Comparison of ENCODE assay signal across 1 cellular context in the genomic region with DNA sequence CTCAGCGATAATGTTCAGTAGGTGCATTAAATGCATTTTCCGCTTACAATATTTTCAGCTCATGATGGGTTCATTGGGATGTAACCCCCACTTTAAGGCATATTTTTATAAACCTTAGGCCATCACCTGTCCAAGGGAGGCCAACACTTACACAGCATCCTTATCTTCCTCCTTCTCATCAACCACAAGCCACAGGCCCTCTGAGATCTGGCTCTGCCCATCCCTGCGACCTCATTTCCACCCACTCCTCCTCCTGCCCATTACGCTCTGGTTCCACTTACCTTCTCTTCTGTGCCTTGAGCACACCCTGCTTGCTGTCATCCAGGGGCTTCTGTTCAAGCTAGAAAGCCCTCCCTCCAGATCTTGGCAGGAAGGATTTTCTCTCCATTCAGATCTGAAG.
TF ChIP-seq lines count a peak whose summit lies in the region.

No MANE protein-coding gene starts in this region.

TF ChIP-seq in HEK293, 187 proteins besides CTCF, POLR2A, EP300 and RAD21 (continued from another document):
- TF ChIP-seq ZNF843 (tag by site-specific recombination; IDR thresholded peaks at IDR 0.05) (no peak), SP2 (tag by site-specific recombination; IDR thresholded peaks at IDR 0.05) (no peak), ZNF658 (tag by site-specific recombination; IDR thresholded peaks at IDR 0.05) (no peak)
